8 cellular contexts compared by ENCODE assay signal in genomic region chr13:100674363-100674847, GRCh38. TPM values are rescaled to one million over a fixed set of nuclear protein-coding genes. Genes with fewer than 3 reads are reported as not detected.
A peak's percentile ranks its signal among the peaks of the same experiment; 100 is the strongest.
DNase-seq lines count a peak whose midpoint lies in the region; ATAC-seq, FAIRE-seq and TF ChIP-seq lines count a peak whose summit lies in the region.

TSS of gene TMTC4 (minus strand) at chr13:100674795. CDS start at chr13:100670362, 4,433 bp downstream.

- FAIRE-seq in GM12878 (lab: Jason Lieb, UNC): no peak

- H3K36me3 ChIP-seq in H7 (replicated peaks; ENCODE audit: control insufficient read depth, insufficient read depth, low read length) (peaks cover 8% of the 10 kb centered on the region), MG63 (no peaks in the 10 kb centered on the region; the same call in 1 of the 2 replicates), GM12878 (ENCODE audit: control insufficient read depth in 2 of 2, insufficient read depth in 2 of 2, low read length in 1 of 2) (no peaks in the 10 kb centered on the region), liver (ENCODE audit: control insufficient read depth in 4 of 4, insufficient read depth in 3 of 4, low read depth in 1 of 4, low read length in 3 of 4) (peaks cover 0 to 2% (median under 1%) of the 10 kb centered on the region in 4 donors), subcutaneous abdominal adipose tissue (ENCODE audit: control insufficient read depth in 5 of 5, insufficient read depth in 5 of 5, low read length in 5 of 5) (peaks cover 0 to 6% (median 0%) of the 10 kb centered on the region in 5 donors)

- H3K9me3 ChIP-seq in MG63: no peaks in the 10 kb centered on the region
- H3K9me3 ChIP-seq in GM12878 (replicated peaks; ENCODE audit: control insufficient read depth, insufficient read depth, low read length): no peaks in the 10 kb centered on the region
- no peaks in the 10 kb centered on the region for H3K9me3 ChIP-seq in liver (ENCODE audit: control insufficient read depth in 4 of 4, low read length in 3 of 4)
- no peaks in the 10 kb centered on the region for H3K9me3 ChIP-seq in subcutaneous abdominal adipose tissue (ENCODE audit: control insufficient read depth in 5 of 5, low read length in 5 of 5)

- WGBS in GM12878 (ENCODE audit: insufficient coverage, insufficient replicate concordance, low lambda C conversion rate, missing lambda C conversion rate): 2% methylated on average over 44 of the region's 72 CpGs
- WGBS in liver: under 1% methylated on average over 72 of the region's 72 CpGs

- peak; percentile 56 for ATAC-seq in GM18517 (IDR thresholded peaks at IDR 0.05; ENCODE audit: unreplicated experiment)
- peak; percentile 40 for ATAC-seq in GM12878

- peaks cover 5% of the 10 kb centered on the region for H3K4me1 ChIP-seq in GM12878 (ENCODE audit: control insufficient read depth, insufficient read depth, low read length)
- peaks cover 7 to 21% (median 14%) of the 10 kb centered on the region in 4 donors for H3K4me1 ChIP-seq in liver (ENCODE audit: control insufficient read depth in 4 of 4, insufficient read depth in 4 of 4, low read length in 3 of 4)
- peaks cover 4 to 21% (median 16%) of the 10 kb centered on the region in 5 donors for H3K4me1 ChIP-seq in subcutaneous abdominal adipose tissue (ENCODE audit: control insufficient read depth in 5 of 5, insufficient read depth in 5 of 5, low read length in 5 of 5)

- no peak for TF ChIP-seq EP300 in GM12878 (IDR thresholded peaks at IDR 0.05; ENCODE audit: borderline replicate concordance in 1 of 2, control insufficient read depth in 1 of 2, low read depth in 2 of 2, low read length in 2 of 2)

- H4K20me1 ChIP-seq in GM12878 (ENCODE audit: control insufficient read depth, insufficient read depth): no peaks in the 10 kb centered on the region

- SMC1A ChIA-PET in GM12878 (lab: Charles Lee; ENCODE audit: uncharacterized antibody, unreplicated experiment): no interaction called here

- H3K4me2 ChIP-seq in GM12878 (ENCODE audit: control insufficient read depth, insufficient read depth): peak within 1 kb of the TSS; percentile 97

- H3K79me2 ChIP-seq in GM12878 (ENCODE audit: control insufficient read depth, insufficient read depth, low read length): peaks cover 15% of the 10 kb centered on the region

- H2AFZ ChIP-seq in GM12878 (ENCODE audit: control insufficient read depth, low read depth, low read length): peak within 1 kb of the TSS; percentile 88

- no peak for TF ChIP-seq CTCF in GM12878 (IDR thresholded peaks at IDR 0.05 in 2 of 3, conservative IDR thresholded peaks at IDR 0.05 in 1 of 3; ENCODE audit: control insufficient read depth in 2 of 3, extremely low read depth in 1 of 3, insufficient read depth in 1 of 3, low read depth in 3 of 3, low read length in 3 of 3)
- TF ChIP-seq CTCF in liver (IDR thresholded peaks at IDR 0.05; ENCODE audit: low read depth, low read length, missing input control): no peak

- H3K9ac ChIP-seq in GM12878 (ENCODE audit: control insufficient read depth, insufficient read depth, low read length) (peak within 1 kb of the TSS; percentile 77), liver (ENCODE audit: low read depth in 1 of 2, low read length in 2 of 2) (peak within 1 kb of the TSS; percentile 31 to 62), subcutaneous abdominal adipose tissue (ENCODE audit: low read length in 5 of 5) (peak within 1 kb of the TSS in 4 of 5 donors; percentile 69 to 80 (median 76))

- POLR2A ChIA-PET in GM12878 (lab: Charles Lee): interaction anchor here (0.7 kb wide), 1 partner anchor 387 kb away, joined by 3 read pairs; no protein-coding TSS in a partner anchor

- BruUV-seq in GM12878 (replicated peaks; lab: Mats Ljungman, UMichigan): no TSS peak

- in situ Hi-C loops in GM12878 (cut with MboI): no loop called here

- TF ChIP-seq RAD21 in GM12878 (IDR thresholded peaks at IDR 0.05; ENCODE audit: insufficient read depth, low read depth, low read length) (no peak), liver (IDR thresholded peaks at IDR 0.05) (no peak)

- no peak for TF ChIP-seq POLR2A in GM12878 (IDR thresholded peaks at IDR 0.05; ENCODE audit: low read depth, low read length)

- H3K27me3 ChIP-seq in H7 (ENCODE audit: control insufficient read depth, insufficient read depth, low read length) (peaks cover 6% of the 10 kb centered on the region), MG63 (no peaks in the 10 kb centered on the region), GM12878 (replicated peaks in 1 of 2; ENCODE audit: control insufficient read depth in 2 of 2, insufficient read depth in 2 of 2, low read length in 1 of 2) (no peaks in the 10 kb centered on the region), liver (ENCODE audit: control insufficient read depth in 4 of 4, insufficient read depth in 4 of 4, low read length in 3 of 4) (no peaks in the 10 kb centered on the region), subcutaneous abdominal adipose tissue (ENCODE audit: control insufficient read depth in 5 of 5, insufficient read depth in 4 of 5, low read length in 5 of 5) (no peaks in the 10 kb centered on the region)

- peak; percentile 88 for DNase-seq in H7
- no peak for DNase-seq in MG63
- DNase-seq in GM12878 (ENCODE audit: low read depth, low spot score): no peak
- no peak for DNase-seq in HK-2 (ENCODE audit: unreplicated experiment)
- no peak for DNase-seq in NOMO-1 treated with dmso at 0.1 percent for 144 hours (lab: John Stamatoyannopoulos, UW; ENCODE audit: unreplicated experiment)

- intact Hi-C loops in GM12878 (cut with micrococcal nuclease; ENCODE audit: unreplicated experiment): loop anchor here (5.0 kb wide), 1 partner anchor 1172 kb away; the partner anchor contains the start of gene TM9SF2

- CTCF ChIA-PET in GM12878 (lab: Yijun Ruan, JAX): interaction anchor here (0.6 to 1.4 kb wide), 3 partner anchors 15 to 160 kb away, joined by 3 read pairs; no protein-coding TSS in a partner anchor

- RAD21 ChIA-PET in GM12878 (lab: Charles Lee; ENCODE audit: unreplicated experiment): no interaction called here

- H3K4me3 ChIP-seq in H7 (ENCODE audit: insufficient read depth, low read depth, low read length): peak within 1 kb of the TSS; percentile 76
- H3K4me3 ChIP-seq in MG63: peak within 1 kb of the TSS; percentile 76
- peak within 1 kb of the TSS; percentile 81 for H3K4me3 ChIP-seq in GM12878
- H3K4me3 ChIP-seq in liver (ENCODE audit: low read depth in 1 of 3, low read length in 3 of 3): peak within 1 kb of the TSS; percentile 74 to 91 (median 84)
- peak within 1 kb of the TSS; percentile 67 to 91 (median 88) for H3K4me3 ChIP-seq in subcutaneous abdominal adipose tissue (ENCODE audit: low read depth in 1 of 5, low read length in 5 of 5)

- H3K27ac ChIP-seq in GM12878 (ENCODE audit: control insufficient read depth, insufficient read depth) (peak within 1 kb of the TSS; percentile 74), liver (ENCODE audit: low read depth in 1 of 2, low read length in 2 of 2) (peak within 1 kb of the TSS; percentile 65 to 73), subcutaneous abdominal adipose tissue (ENCODE audit: low read depth, low read length) (no peak within 1 kb of the TSS)

TF ChIP-seq in GM12878, 131 proteins besides CTCF, POLR2A, EP300 and RAD21 (continues in another document):
- TF ChIP-seq SIX5 (IDR thresholded peaks at IDR 0.05; ENCODE audit: low read depth, low read length, severe bottlenecking) (no peak), POU2F2 (IDR thresholded peaks at IDR 0.05; ENCODE audit: borderline replicate concordance, low read depth, low read length) (no peak), BACH1 (IDR thresholded peaks at IDR 0.05; ENCODE audit: borderline replicate concordance) (peak; percentile 80; the same call in 1 of the 2 replicates), NR2F1 (conservative IDR thresholded peaks at IDR 0.05) (peak; percentile 64), ZSCAN29 (IDR thresholded peaks at IDR 0.05) (0 out of 2 replicates have a peak, but pooled peaks have one; percentile 39), SRF (IDR thresholded peaks at IDR 0.05; ENCODE audit: low read depth in 2 of 2, low read length in 2 of 2) (no peak)

TF ChIP-seq in liver, 16 proteins besides CTCF, POLR2A, EP300 and RAD21:
- TF ChIP-seq YY1 (IDR thresholded peaks at IDR 0.05) (no peak), MAX (IDR thresholded peaks at IDR 0.05) (no peak), EGR1 (IDR thresholded peaks at IDR 0.05; ENCODE audit: low read depth in 2 of 2) (no peak), SP1 (IDR thresholded peaks at IDR 0.05) (no peak), JUND (IDR thresholded peaks at IDR 0.05) (no peak), HNF4G (IDR thresholded peaks at IDR 0.05) (no peak)

RNA-seq across cellular contexts. Expression of gene TMTC4, which starts in this region (rescaled TPM):
- total RNA-seq in H7 (2014; rRNA removed; shearing (Covaris generic)): 50.1 and 62.1 TPM in 2 replicates
- 5.5 and 8.9 TPM in 2 replicates for total RNA-seq in MG63 (2014; rRNA removed; shearing (Covaris generic); ENCODE audit: low replicate concordance)
- total RNA-seq in GM12878 (2013; cell fraction: nucleolus; rRNA removed): 63.3 and 72.4 TPM in 2 replicates
- total RNA-seq in GM12878 (2014; rRNA removed) (19.0 and 24.7 TPM in 2 replicates), GM12878 (2014; rRNA removed; fragmentation: Illumina TruSeq; extraction: Trizol) (15.7 and 17.5 TPM in 2 replicates), GM12878 (2021) (20.7 and 21.8 TPM in 2 replicates), liver (10 to 100 TPM; 17.1 to 26.4 TPM)
- 4.9 TPM for polyA plus RNA-seq in GM12878 (2011; ENCODE audit: low read depth)
- polyA plus RNA-seq in GM12878 (2011; rRNA removed) (17.0 and 17.8 TPM in 2 replicates), GM12878 (2014; fragmentation: Illumina TruSeq; extraction: Trizol) (13.3 and 14.8 TPM in 2 replicates), GM12878 (2014; fragmentation: Nextera tagmentation; extraction: Ambion mirVana) (1 to 10 TPM; 3.3 to 4.7 TPM), GM12878 (2014; rRNA removed) (19.3 and 24.6 TPM in 2 replicates), GM12878 (2016; fragmentation: Nextera tagmentation; extraction: Ambion mirVana) (10 to 100 TPM; 12.3 to 13.3 TPM), liver (1 to 10 TPM; 7.3 to 7.4 TPM)
- 18.8 and 22.0 TPM in 2 replicates for polyA plus RNA-seq in GM12878 (2011; cell fraction: cytosol; rRNA removed)
- polyA plus RNA-seq in GM12878 (2011; cell fraction: nucleus; rRNA removed): 47.4 and 53.0 TPM in 2 replicates
- polyA plus RNA-seq in GM12878 (2012): 5.6 and 6.4 TPM in 2 replicates
- 24.1 and 32.9 TPM in 2 replicates for polyA minus RNA-seq in GM12878 (2011; rRNA and poly(A)+ RNA removed)
- polyA minus RNA-seq in GM12878 (2011; cell fraction: cytosol; rRNA and poly(A)+ RNA removed): 6.9 and 9.4 TPM in 2 replicates
- 28.3 and 41.2 TPM in 2 replicates for polyA minus RNA-seq in GM12878 (2011; cell fraction: nucleus; rRNA and poly(A)+ RNA removed)
